In the genomic region with DNA sequence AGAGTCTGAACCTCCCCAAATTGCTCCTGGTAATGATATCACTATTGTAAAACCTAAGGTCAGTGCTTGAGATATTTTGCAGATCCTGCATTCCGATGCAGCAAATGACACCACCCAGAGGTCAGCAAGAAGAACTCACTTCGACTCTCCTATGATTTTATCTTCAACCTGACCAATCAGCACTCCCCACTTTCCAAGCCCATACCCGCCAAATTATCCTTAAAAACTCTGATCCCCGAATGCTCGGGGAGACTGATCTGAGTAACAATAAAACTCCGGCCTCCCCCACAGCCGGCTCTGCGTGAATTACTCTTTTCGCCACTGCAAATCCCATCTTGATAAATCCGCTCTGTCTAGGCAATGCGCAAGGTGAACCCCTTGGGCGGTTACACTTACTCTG, we compare ENCODE assay signal across 8 cellular contexts. TPM values are rescaled to one million over a fixed set of nuclear protein-coding genes. Genes with fewer than 3 reads are reported as not detected.
DNase-seq lines count a peak whose midpoint lies in the region; ATAC-seq, FAIRE-seq and TF ChIP-seq lines count a peak whose summit lies in the region.

No MANE protein-coding gene starts in this region.

- POLR2A ChIA-PET in A549 (lab: Yijun Ruan, JAX), result no interaction called here

- ATAC-seq in A549 (no peak), GM19467 (IDR thresholded peaks at IDR 0.05; ENCODE audit: unreplicated experiment) (no peak)
- ATAC-seq in stimulated activated naive B cell treated with anti-CD40 and anti-IgM and Interleukin-4, amounts not matched to agents 10 μg/mL and 1 μg/mL and 100 μg/mL, for 72 hours (replicated peaks), result no peak

- TF ChIP-seq RAD21 in A549 (conservative IDR thresholded peaks at IDR 0.05 in 1 of 2, IDR thresholded peaks at IDR 0.05 in 1 of 2), result peak; percentile 29 to 45; a peak in 4 of 5 replicates

- peak overlapping the region; percentile 82 for H3K4me3 ChIP-seq in A549

- FAIRE-seq in A549 (lab: Jason Lieb, UNC) (no peak), GM18507 (lab: Jason Lieb, UNC) (peak; percentile 78)

- H3K27me3 Mint-ChIP-seq in stimulated activated naive B cell treated with anti-CD40 and anti-IgM and Interleukin-4, amounts not matched to agents 10 μg/mL and 1 μg/mL and 100 μg/mL, for 72 hours, result no peaks in the 10 kb centered on the region

- TF ChIP-seq CTCF in A549 (IDR thresholded peaks at IDR 0.05), result peak; percentile 46

- H3K4me2 ChIP-seq in A549, result peak overlapping the region; percentile 93

- peak; percentile 50 to 59 for DNase-seq in A549 (ENCODE audit: low read depth in 1 of 2, low spot score in 1 of 2)
- no peak for DNase-seq in GM18507 (ENCODE audit: extremely low spot score, insufficient read length, low read depth)
- peak; percentile 68 for DNase-seq in SW480 (ENCODE audit: low spot score)
- peak; percentile 53 for DNase-seq in hepatic stellate cell (ENCODE audit: low spot score)
- peak; percentile 14 for DNase-seq in stimulated activated naive B cell treated with anti-CD40 and anti-IgM and Interleukin-4, amounts not matched to agents 10 μg/mL and 1 μg/mL and 100 μg/mL, for 72 hours
- DNase-seq in activated gamma-delta T cell treated with Interleukin-2 at 50 U/mL for 16 hours, result no peak
- DNase-seq in NCI-H446 treated with DMSO at 0.1 percent for 48 hours (lab: John Stamatoyannopoulos, UW), result no peak

- no peaks in the 10 kb centered on the region for H3K9me3 ChIP-seq in A549

- 42% methylated on average over 12 of the region's 12 CpGs for WGBS in A549 (ENCODE audit: missing lambda C conversion rate)

- peak overlapping the region in 1 of 2 experiments; percentile 90; a peak in 2 of 6 replicates for H3K27ac ChIP-seq in A549

- CTCF ChIA-PET in A549 (lab: Yijun Ruan, JAX), result interaction anchor here (0.6 to 5.2 kb wide), 6 partner anchors 10 to 184 kb away, joined by 3 to 33 read pairs (median 5); no protein-coding TSS in a partner anchor

- no peak for TF ChIP-seq EP300 in A549 (IDR thresholded peaks at IDR 0.05)

- H3K4me3 Mint-ChIP-seq in stimulated activated naive B cell treated with anti-CD40 and anti-IgM and Interleukin-4, amounts not matched to agents 10 μg/mL and 1 μg/mL and 100 μg/mL, for 72 hours, result no peak overlapping the region

- no peak overlapping the region for H3K27ac Mint-ChIP-seq in stimulated activated naive B cell treated with anti-CD40 and anti-IgM and Interleukin-4, amounts not matched to agents 10 μg/mL and 1 μg/mL and 100 μg/mL, for 72 hours

- no peak for TF ChIP-seq POLR2A in A549 (IDR thresholded peaks at IDR 0.05; ENCODE audit: low read length)

- no peaks in the 10 kb centered on the region for H3K9me3 Mint-ChIP-seq in stimulated activated naive B cell treated with anti-CD40 and anti-IgM and Interleukin-4, amounts not matched to agents 10 μg/mL and 1 μg/mL and 100 μg/mL, for 72 hours

- peaks cover 17 to 29% of the 10 kb centered on the region in 2 donors for H3K4me1 Mint-ChIP-seq in stimulated activated naive B cell treated with anti-CD40 and anti-IgM and Interleukin-4, amounts not matched to agents 10 μg/mL and 1 μg/mL and 100 μg/mL, for 72 hours

- peaks cover 3% of the 10 kb centered on the region in 2 donors for H3K36me3 Mint-ChIP-seq in stimulated activated naive B cell treated with anti-CD40 and anti-IgM and Interleukin-4, amounts not matched to agents 10 μg/mL and 1 μg/mL and 100 μg/mL, for 72 hours

- H3K4me1 ChIP-seq in A549, result peaks cover 44% of the 10 kb centered on the region

TF ChIP-seq in A549, 52 proteins besides CTCF, POLR2A, EP300 and RAD21:
- peak; percentile 18; the same call in 1 of the 3 replicates for TF ChIP-seq SMC3 (IDR thresholded peaks at IDR 0.05)
- TF ChIP-seq CHD2 (IDR thresholded peaks at IDR 0.05; ENCODE audit: low read length, partially characterized antibody), result no peak
- peak; percentile 18; the same call in 1 of the 2 replicates for TF ChIP-seq GATA3 (IDR thresholded peaks at IDR 0.05; ENCODE audit: borderline replicate concordance)

RNA-seq across cellular contexts. Expression of a gene that starts 1.2 kb away (rescaled TPM):
- polyA plus RNA-seq in A549 (2011; rRNA removed) (97.7 and 124 TPM in 2 replicates), A549 (2017; fragmentation: RNase III; extraction: RNeasy Plus Mini Kit Qiagen cat#74134 plus additional on column Dnase treatment) (345 to 465 TPM (median 457 TPM) in 3 replicates)
- 284 and 295 TPM in 2 replicates for polyA plus RNA-seq in A549 (2012; cell fraction: cytosol; rRNA removed)
- polyA plus RNA-seq in A549 (2012; cell fraction: nucleus; rRNA removed), result 193 and 247 TPM in 2 replicates
- 67.1 and 90.8 TPM in 2 replicates for polyA minus RNA-seq in A549 (2011; rRNA and poly(A)+ RNA removed)

RNA-seq across cellular contexts. Expression of a gene that starts 1.6 kb away (rescaled TPM):
- polyA plus RNA-seq in A549 (2011; rRNA removed) (38.8 and 49.3 TPM in 2 replicates), A549 (2017; fragmentation: RNase III; extraction: RNeasy Plus Mini Kit Qiagen cat#74134 plus additional on column Dnase treatment) (41.3 to 48.8 TPM (median 45.8 TPM) in 3 replicates)
- 35.2 and 36.4 TPM in 2 replicates for polyA plus RNA-seq in A549 (2012; cell fraction: cytosol; rRNA removed)
- 8.7 and 10.9 TPM in 2 replicates for polyA plus RNA-seq in A549 (2012; cell fraction: nucleus; rRNA removed)
- 6.5 and 6.9 TPM in 2 replicates for polyA minus RNA-seq in A549 (2011; rRNA and poly(A)+ RNA removed)

Comparison
In these comparisons a context has a peak if more than half of its experiments do, and no peak if none do; other contexts are left out.
1. DNase-seq: peak in A549 (2 of 2), SW480 (single experiment), hepatic stellate cell (single experiment) and stimulated activated naive B cell treated with anti-CD40 and anti-IgM and Interleukin-4, amounts not matched to agents 10 μg/mL and 1 μg/mL and 100 μg/mL, for 72 hours (single experiment); none in GM18507 (single experiment), activated gamma-delta T cell treated with Interleukin-2 at 50 U/mL for 16 hours (single experiment) and NCI-H446 treated with DMSO at 0.1 percent for 48 hours (single experiment).